5 cellular contexts compared by ENCODE assay signal in genomic region chr15:22209086-22209485, GRCh38.
DNase-seq lines count a peak whose midpoint lies in the region; ATAC-seq, FAIRE-seq and TF ChIP-seq lines count a peak whose summit lies in the region.
"Not testable (repeated sequence)": the region's sequence is repeated elsewhere in the genome, so short reads cannot be mapped to it uniquely, and the experiment has no call there.

No MANE protein-coding gene starts in this region.

- H3K4me3 Mint-ChIP-seq in activated CD4-positive, alpha-beta T cell treated with anti-CD3 and anti-CD28 coated beads for 36 hours; activated T-cell treated with anti-CD3 and anti-CD28 coated beads, Interleukin-2, amount 50 U/mL, for 72 hours; stimulated activated effector memory CD8-positive, alpha-beta T cell treated with anti-CD3 and anti-CD28 coated beads, Interleukin-12 subunit alpha, Interleukin-12 subunit beta, amount 100 ng/mL, for 72 hours: not testable (repeated sequence)

- FAIRE-seq in A549 (lab: Jason Lieb, UNC), result peak; percentile 97

- not testable (repeated sequence) for H3K4me1 Mint-ChIP-seq in activated CD4-positive, alpha-beta T cell treated with anti-CD3 and anti-CD28 coated beads for 36 hours; activated T-cell treated with anti-CD3 and anti-CD28 coated beads, Interleukin-2, amount 50 U/mL, for 72 hours (ENCODE audit: low read depth); stimulated activated effector memory CD8-positive, alpha-beta T cell treated with anti-CD3 and anti-CD28 coated beads, Interleukin-12 subunit alpha, Interleukin-12 subunit beta, amount 100 ng/mL, for 72 hours

- POLR2A ChIA-PET in A549 (lab: Yijun Ruan, JAX); activated CD4-positive, alpha-beta T cell treated with anti-CD3 and anti-CD28 coated beads for 36 hours (lab: Charles Lee): not testable (repeated sequence)

- not testable (repeated sequence) for H3K4me2 ChIP-seq in A549

- DNase-seq in A549 (ENCODE audit: low read depth in 1 of 2, low spot score in 1 of 2); activated CD4-positive, alpha-beta T cell treated with anti-CD3 and anti-CD28 coated beads for 36 hours; activated T-cell treated with anti-CD3 and anti-CD28 coated beads, Interleukin-2, amount 50 U/mL, for 72 hours; activated naive CD4-positive, alpha-beta T cell treated with anti-CD3 and anti-CD28 coated beads, Interleukin-2, amount 50 U/mL, for 72 hours (ENCODE audit: low spot score in 2 of 2); stimulated activated effector memory CD8-positive, alpha-beta T cell treated with anti-CD3 and anti-CD28 coated beads, Interleukin-12 subunit alpha, Interleukin-12 subunit beta, amount 100 ng/mL, for 72 hours (ENCODE audit: low spot score in 2 of 2): not testable (repeated sequence)

- not testable (repeated sequence) for H3K4me1 ChIP-seq in A549

- CTCF ChIA-PET in A549 (lab: Yijun Ruan, JAX); activated CD4-positive, alpha-beta T cell treated with anti-CD3 and anti-CD28 coated beads for 36 hours (lab: Charles Lee): not testable (repeated sequence)

- H3K9me3 Mint-ChIP-seq in activated CD4-positive, alpha-beta T cell treated with anti-CD3 and anti-CD28 coated beads for 36 hours (ENCODE audit: low read depth); activated T-cell treated with anti-CD3 and anti-CD28 coated beads, Interleukin-2, amount 50 U/mL, for 72 hours; activated naive CD4-positive, alpha-beta T cell treated with anti-CD3 and anti-CD28 coated beads, Interleukin-2, amount 50 U/mL, for 72 hours; stimulated activated effector memory CD8-positive, alpha-beta T cell treated with anti-CD3 and anti-CD28 coated beads, Interleukin-12 subunit alpha, Interleukin-12 subunit beta, amount 100 ng/mL, for 72 hours: not testable (repeated sequence)

- not testable (repeated sequence) for H3K36me3 Mint-ChIP-seq in activated CD4-positive, alpha-beta T cell treated with anti-CD3 and anti-CD28 coated beads for 36 hours (ENCODE audit: low read depth); activated T-cell treated with anti-CD3 and anti-CD28 coated beads, Interleukin-2, amount 50 U/mL, for 72 hours (ENCODE audit: insufficient read depth in 2 of 2); activated naive CD4-positive, alpha-beta T cell treated with anti-CD3 and anti-CD28 coated beads, Interleukin-2, amount 50 U/mL, for 72 hours; stimulated activated effector memory CD8-positive, alpha-beta T cell treated with anti-CD3 and anti-CD28 coated beads, Interleukin-12 subunit alpha, Interleukin-12 subunit beta, amount 100 ng/mL, for 72 hours

- not testable (repeated sequence) for H3K4me3 ChIP-seq in A549

- TF ChIP-seq RAD21 in A549 (conservative IDR thresholded peaks at IDR 0.05 in 1 of 2, IDR thresholded peaks at IDR 0.05 in 1 of 2), result not testable (repeated sequence)

- intact Hi-C loops in activated CD4-positive, alpha-beta T cell treated with anti-CD3 and anti-CD28 coated beads for 36 hours (cut with DNase I, micrococcal nuclease), result not testable (repeated sequence)

- H3K9me3 ChIP-seq in A549, result not testable (repeated sequence)

- TF ChIP-seq POLR2A in A549 (IDR thresholded peaks at IDR 0.05; ENCODE audit: low read length), result not testable (repeated sequence)

- WGBS in A549 (ENCODE audit: missing lambda C conversion rate), result no CpG with 5 or more reads among the region's 3 CpGs

- TF ChIP-seq EP300 in A549 (IDR thresholded peaks at IDR 0.05), result not testable (repeated sequence)

- not testable (repeated sequence) for ATAC-seq in A549
- peak; percentile 98 for ATAC-seq in activated CD4-positive, alpha-beta T cell treated with anti-CD3 and anti-CD28 coated beads for 36 hours
- peak; percentile 95 to 99 for ATAC-seq in activated T-cell treated with anti-CD3 and anti-CD28 coated beads, Interleukin-2, amount 50 U/mL, for 72 hours (replicated peaks in 1 of 2)
- peak; percentile 76 to 99 for ATAC-seq in activated naive CD4-positive, alpha-beta T cell treated with anti-CD3 and anti-CD28 coated beads, Interleukin-2, amount 50 U/mL, for 72 hours
- peak; percentile 94 for ATAC-seq in stimulated activated effector memory CD8-positive, alpha-beta T cell treated with anti-CD3 and anti-CD28 coated beads, Interleukin-12 subunit alpha, Interleukin-12 subunit beta, amount 100 ng/mL, for 72 hours

- H3K27me3 Mint-ChIP-seq in activated CD4-positive, alpha-beta T cell treated with anti-CD3 and anti-CD28 coated beads for 36 hours; activated T-cell treated with anti-CD3 and anti-CD28 coated beads, Interleukin-2, amount 50 U/mL, for 72 hours (ENCODE audit: low read depth): not testable (repeated sequence)

- H3K27ac Mint-ChIP-seq in activated CD4-positive, alpha-beta T cell treated with anti-CD3 and anti-CD28 coated beads for 36 hours; activated T-cell treated with anti-CD3 and anti-CD28 coated beads, Interleukin-2, amount 50 U/mL, for 72 hours; activated naive CD4-positive, alpha-beta T cell treated with anti-CD3 and anti-CD28 coated beads, Interleukin-2, amount 50 U/mL, for 72 hours; stimulated activated effector memory CD8-positive, alpha-beta T cell treated with anti-CD3 and anti-CD28 coated beads, Interleukin-12 subunit alpha, Interleukin-12 subunit beta, amount 100 ng/mL, for 72 hours: not testable (repeated sequence)

- TF ChIP-seq CTCF in A549 (IDR thresholded peaks at IDR 0.05), result not testable (repeated sequence)

- not testable (repeated sequence) for H3K27ac ChIP-seq in A549
